Comparison of ENCODE assay signal across 17 cellular contexts in genomic region chr17:60230358-60230757, GRCh38.
"Had no signal": no experiment of that assay in that cellular context is flagged by ENCODE, and none has a peak within 500 bp of the region (broad histone marks: within the 10 kb centered on the region; RNA-seq: fewer than 3 reads in every experiment).

No MANE protein-coding gene starts in this region.

- H3K4me1 ChIP-seq: stomach, thyroid gland, vagina had no signal

- H3K4me3 Mint-ChIP-seq: activated B cell treated with CpG ODN at 0.5 μM for 24 hours; activated CD4-positive, alpha-beta T cell treated with anti-CD3 and anti-CD28 coated beads, Interleukin-2, amount 10 ng/mL, durations not matched to agents 24 days and 14 days; activated naive CD4-positive, alpha-beta T cell treated with anti-CD3 and anti-CD28 coated beads for 36 hours; activated T-helper 17 cell treated with anti-CD3 and anti-CD28 coated beads, Interleukin-2, amount 50 U/mL, for 72 hours; natural killer cell had no signal

- ATAC-seq: activated T-helper 17 cell treated with anti-CD3 and anti-CD28 coated beads, Interleukin-2, amount 50 U/mL, for 72 hours; natural killer cell had no signal

- H3K27me3 Mint-ChIP-seq: activated B cell treated with CpG ODN at 0.5 μM for 24 hours; activated CD4-positive, alpha-beta T cell treated with anti-CD3 and anti-CD28 coated beads, Interleukin-2, amount 10 ng/mL, durations not matched to agents 24 days and 14 days; activated T-helper 17 cell treated with anti-CD3 and anti-CD28 coated beads, Interleukin-2, amount 50 U/mL, for 72 hours had no signal

- H3K4me3 ChIP-seq: adrenal gland, coronary artery, mucosa of descending colon, stomach, thyroid gland, vagina had no signal

- DNase-seq: activated B cell treated with CpG ODN at 0.5 μM for 24 hours; activated CD4-positive, alpha-beta T cell treated with anti-CD3 and anti-CD28 coated beads, Interleukin-2, amount 10 ng/mL, durations not matched to agents 24 days and 14 days; activated CD8-positive, alpha-beta memory T cell treated with anti-CD3 and anti-CD28 coated beads for 24 hours; activated naive CD4-positive, alpha-beta T cell treated with anti-CD3 and anti-CD28 coated beads for 36 hours; adrenal gland; effector CD4-positive, alpha-beta T cell; mucosa of descending colon; natural killer cell; stimulated activated CD4-positive, alpha-beta T cell treated with anti-CD3 and anti-CD28 coated beads, Interleukin-4, amount 100 ng/mL, for 1 hour; stimulated activated CD8-positive, alpha-beta memory T cell treated with anti-CD3 and anti-CD28 coated beads, Interleukin-4, amount 100 ng/mL, for 48 hours; stomach; T-helper 1 cell; thyroid gland had no signal

- H3K27ac Mint-ChIP-seq: activated B cell treated with CpG ODN at 0.5 μM for 24 hours; activated CD4-positive, alpha-beta T cell treated with anti-CD3 and anti-CD28 coated beads, Interleukin-2, amount 10 ng/mL, durations not matched to agents 24 days and 14 days; activated naive CD4-positive, alpha-beta T cell treated with anti-CD3 and anti-CD28 coated beads for 36 hours; activated T-helper 17 cell treated with anti-CD3 and anti-CD28 coated beads, Interleukin-2, amount 50 U/mL, for 72 hours; natural killer cell had no signal

- H3K27me3 ChIP-seq: adrenal gland, stomach, thyroid gland, vagina had no signal

- H3K4me1 Mint-ChIP-seq: activated B cell treated with CpG ODN at 0.5 μM for 24 hours; activated CD4-positive, alpha-beta T cell treated with anti-CD3 and anti-CD28 coated beads, Interleukin-2, amount 10 ng/mL, durations not matched to agents 24 days and 14 days; activated T-helper 17 cell treated with anti-CD3 and anti-CD28 coated beads, Interleukin-2, amount 50 U/mL, for 72 hours; natural killer cell had no signal

- H3K27ac ChIP-seq: adrenal gland, coronary artery, epithelial cell of prostate, stomach, thyroid gland, vagina had no signal

- H3K9me3 Mint-ChIP-seq: activated B cell treated with CpG ODN at 0.5 μM for 24 hours; activated CD4-positive, alpha-beta T cell treated with anti-CD3 and anti-CD28 coated beads, Interleukin-2, amount 10 ng/mL, durations not matched to agents 24 days and 14 days; activated naive CD4-positive, alpha-beta T cell treated with anti-CD3 and anti-CD28 coated beads for 36 hours; activated T-helper 17 cell treated with anti-CD3 and anti-CD28 coated beads, Interleukin-2, amount 50 U/mL, for 72 hours; natural killer cell had no signal

- H3K9me3 ChIP-seq: adrenal gland, mucosa of descending colon, stomach, thyroid gland, vagina had no signal
